Comparison of ENCODE assay signal across 8 cellular contexts in the genomic region with DNA sequence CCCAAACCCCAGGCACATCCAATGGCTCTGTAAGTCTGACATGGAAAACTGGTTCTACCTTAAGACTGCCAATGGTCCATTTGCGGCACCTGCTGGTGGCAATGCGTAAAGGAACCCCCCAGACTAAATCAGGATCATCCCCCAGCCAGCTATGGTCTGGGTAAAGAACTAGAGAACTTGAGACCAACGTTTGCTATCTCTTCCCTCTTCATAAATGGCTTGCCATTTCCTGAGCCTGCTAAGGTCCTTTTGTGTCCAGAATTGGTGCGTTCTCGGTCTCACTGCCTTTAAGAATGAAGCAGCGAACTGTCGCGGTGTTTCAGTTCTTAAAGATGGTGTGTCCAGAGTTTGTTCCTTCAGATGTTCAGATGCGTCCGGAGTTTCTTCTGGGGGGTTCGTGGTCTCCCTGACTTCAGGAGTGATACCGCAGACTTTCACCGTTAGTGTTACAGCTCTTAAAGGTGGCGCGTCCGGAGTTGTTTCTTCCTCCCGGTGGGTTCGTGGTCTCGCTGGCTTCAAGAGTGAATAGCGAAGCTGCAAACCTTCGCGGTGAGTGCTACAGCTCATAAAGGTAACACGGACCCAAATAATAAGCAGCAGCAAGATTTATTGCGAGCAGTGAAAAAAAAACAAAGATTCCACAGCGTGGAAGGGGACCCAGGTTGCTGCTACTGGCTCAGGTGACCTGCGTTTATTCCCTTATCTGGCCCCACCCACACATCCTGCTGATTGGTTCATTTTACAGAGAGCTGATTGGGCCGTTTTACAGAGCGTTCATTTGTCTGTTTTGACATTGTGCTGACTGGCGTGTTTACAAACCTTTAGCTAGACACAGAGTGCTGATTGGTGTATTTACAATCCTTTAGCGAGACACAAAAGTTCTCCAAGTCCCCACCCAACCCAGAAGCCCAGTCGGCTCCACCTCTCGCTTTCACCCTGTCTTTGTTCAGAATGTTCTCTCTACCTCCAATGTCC.
A peak's percentile ranks its signal among the peaks of the same experiment; 100 is the strongest.
DNase-seq lines count a peak whose midpoint lies in the region; ATAC-seq and TF ChIP-seq lines count a peak whose summit lies in the region.

No MANE protein-coding gene starts in this region.

- no peaks in the 10 kb centered on the region for H3K79me2 ChIP-seq in OCI-LY7 (ENCODE audit: insufficient read depth, low read depth, low read length)

- H3K9me2 ChIP-seq in OCI-LY7 (ENCODE audit: insufficient read depth, low read length): no peaks in the 10 kb centered on the region

- H3K4me1 ChIP-seq in OCI-LY7 (ENCODE audit: insufficient read depth, low read length, poor library complexity, severe bottlenecking): peaks cover 26% of the 10 kb centered on the region
- H3K4me1 ChIP-seq in stomach: peaks cover 0 to 43% (median 16%) of the 10 kb centered on the region in 4 donors

- peak overlapping the region; percentile 89 for H3K4me2 ChIP-seq in OCI-LY7 (ENCODE audit: low read length)

- POLR2A ChIA-PET in OCI-LY7 (lab: Charles Lee): interaction anchor here (0.9 to 1.8 kb wide), 5 partner anchors 9 to 117 kb away, joined by 3 to 7 read pairs (median 4); no protein-coding TSS in a partner anchor

- peak overlapping the region; percentile 74 for H3K4me3 ChIP-seq in OCI-LY7 (ENCODE audit: low read depth, low read length, poor library complexity, severe bottlenecking)
- peak overlapping the region; percentile 14 to 40 (median 28) for H3K4me3 ChIP-seq in stomach

- TF ChIP-seq CTCF in OCI-LY7 (conservative IDR thresholded peaks at IDR 0.05; ENCODE audit: low read length) (peak; percentile 99), stomach (IDR thresholded peaks at IDR 0.05) (peak in 1 of 7 experiments; percentile 29)

- no peak for TF ChIP-seq EP300 in stomach (IDR thresholded peaks at IDR 0.05)

- H3K9me3 ChIP-seq in OCI-LY7 (ENCODE audit: low read length) (no peaks in the 10 kb centered on the region; the same call in 1 of the 2 replicates), stomach (no peaks in the 10 kb centered on the region)

- 69 to 78% (median 74%) methylated on average over 32 of the region's 32 CpGs for WGBS in stomach, 5 donors

- no TSS peak for BruUV-seq in OCI-LY7 (replicated peaks; lab: Mats Ljungman, UMichigan)

- no peaks in the 10 kb centered on the region for H3K27me3 ChIP-seq in stomach

- TF ChIP-seq POLR2A in stomach (IDR thresholded peaks at IDR 0.05): no peak

- CTCF ChIA-PET in OCI-LY7 (lab: Charles Lee; ENCODE audit: unreplicated experiment): interaction anchor here (0.6 to 3.4 kb wide), 5 partner anchors 12 to 118 kb away, joined by 3 to 15 read pairs (median 3); no protein-coding TSS in a partner anchor

- H3K36me3 ChIP-seq in OCI-LY7 (ENCODE audit: insufficient read depth, low read length): no peaks in the 10 kb centered on the region
- no peaks in the 10 kb centered on the region for H3K36me3 ChIP-seq in stomach

- DNase-seq in AML-193 (lab: John Stamatoyannopoulos, UW): peak; percentile 48 to 65
- DNase-seq in OCI-LY7 (ENCODE audit: low spot score): peak; percentile 82
- DNase-seq in activated T-helper 9 cell treated with anti-CD3 and anti-CD28 coated beads, Interleukin-2, amount 50 U/mL, for 16 hours (ENCODE audit: low read depth): peak; percentile 57
- peak; percentile 17 to 47 for DNase-seq in lung microvascular endothelial cell (ENCODE audit: low read depth in 2 of 2)
- DNase-seq in stomach: no peak
- DNase-seq in DMS79 (lab: John Stamatoyannopoulos, UW): no peak

- H3K27ac ChIP-seq in OCI-LY7 (ENCODE audit: low read depth, low read length, poor library complexity, severe bottlenecking) (peak overlapping the region; percentile 27), stomach (peak overlapping the region in 4 of 5 donors; percentile 55 to 73 (median 65))

- H2AFZ ChIP-seq in OCI-LY7 (ENCODE audit: low read length): peak overlapping the region; percentile 99

- H4K20me1 ChIP-seq in OCI-LY7 (ENCODE audit: insufficient read depth, low read length): no peaks in the 10 kb centered on the region

- ATAC-seq in GM18861 (IDR thresholded peaks at IDR 0.05; ENCODE audit: unreplicated experiment): peak; percentile 28
- peak; percentile 68 for ATAC-seq in HG03045 (IDR thresholded peaks at IDR 0.05; ENCODE audit: unreplicated experiment)

- intact Hi-C loops in OCI-LY7 (cut with micrococcal nuclease; ENCODE audit: unreplicated experiment): loop anchor here (1.0 to 10.0 kb wide), 5 partner anchors 68 to 152 kb away; no protein-coding TSS in a partner anchor
- intact Hi-C loops in stomach (cut with DNase I; ENCODE audit: low total_unique reads): no loop called here

Comparison
In these comparisons a context has a peak if more than half of its experiments do, and no peak if none do; other contexts are left out.
1. DNase-seq: peak in AML-193 (2 of 2), OCI-LY7 (single experiment), activated T-helper 9 cell treated with anti-CD3 and anti-CD28 coated beads, Interleukin-2, amount 50 U/mL, for 16 hours (single experiment) and lung microvascular endothelial cell (2 of 2); none in stomach (single experiment) and DMS79 (single experiment).